In genomic region chr2:165938237-165938636, GRCh38 we compare ENCODE assay signal across 23 cellular contexts.
"Had no signal": no experiment of that assay in that cellular context is flagged by ENCODE, and none has a peak within 500 bp of the region (broad histone marks: within the 10 kb centered on the region; RNA-seq: fewer than 3 reads in every experiment).

No MANE protein-coding gene starts in this region.

- H3K27ac ChIP-seq: dorsolateral prefrontal cortex, epithelial cell of prostate, esophagus muscularis mucosa, gastrocnemius medialis, heart right ventricle, neural progenitor cell, ovary, suprapubic skin, thyroid gland had no signal

- ATAC-seq: gastrocnemius medialis; heart right ventricle; left lobe of liver; mucosa of descending colon; natural killer cell; right cardiac atrium; stimulated activated naive CD8-positive, alpha-beta T cell treated with anti-CD3 and anti-CD28 coated beads, Interleukin-15, Interleukin-2, amounts not matched to agents 100 U/mL and 50 U/mL, for 24 hours had no signal

- H3K4me3 ChIP-seq: dorsolateral prefrontal cortex, esophagus muscularis mucosa, gastrocnemius medialis, heart right ventricle, mucosa of descending colon, neural progenitor cell, ovary, smooth muscle cell, suprapubic skin, thyroid gland had no signal

- H3K4me1 ChIP-seq: esophagus muscularis mucosa, gastrocnemius medialis, heart right ventricle, neural progenitor cell, suprapubic skin, thyroid gland had no signal

- H3K4me3 Mint-ChIP-seq: natural killer cell, neural progenitor cell, type B pancreatic cell had no signal

- DNase-seq: cortex of kidney; dorsolateral prefrontal cortex; effector CD8-positive, alpha-beta T cell; gastrocnemius medialis; heart right ventricle; hypothalamus; kidney glomerular epithelial cell; mammary epithelial cell; mucosa of descending colon; natural killer cell; nucleus accumbens; ovary; right cardiac atrium; stimulated activated CD4-positive, alpha-beta T cell treated with anti-CD3 and anti-CD28 coated beads, Interleukin-2, amount 100 ng/mL, for 48 hours; stimulated activated naive CD8-positive, alpha-beta T cell treated with anti-CD3 and anti-CD28 coated beads, Interleukin-15, Interleukin-2, amounts not matched to agents 100 U/mL and 50 U/mL, for 24 hours; thyroid gland had no signal

- H3K9me3 Mint-ChIP-seq: natural killer cell, neural progenitor cell, type B pancreatic cell had no signal

- H3K27me3 ChIP-seq: dorsolateral prefrontal cortex, esophagus muscularis mucosa, gastrocnemius medialis, heart right ventricle, neural progenitor cell, ovary, suprapubic skin, thyroid gland had no signal

- H3K9me3 ChIP-seq: esophagus muscularis mucosa, gastrocnemius medialis, heart right ventricle, mucosa of descending colon, ovary, suprapubic skin, thyroid gland had no signal

- H3K4me1 Mint-ChIP-seq: neural progenitor cell had no signal

- H3K27me3 Mint-ChIP-seq: type B pancreatic cell had no signal

- H3K27ac Mint-ChIP-seq: natural killer cell, neural progenitor cell, type B pancreatic cell had no signal

- H3K36me3 ChIP-seq: ovary had no signal
